ENCODE assay signal across 8 cellular contexts in the genomic region with DNA sequence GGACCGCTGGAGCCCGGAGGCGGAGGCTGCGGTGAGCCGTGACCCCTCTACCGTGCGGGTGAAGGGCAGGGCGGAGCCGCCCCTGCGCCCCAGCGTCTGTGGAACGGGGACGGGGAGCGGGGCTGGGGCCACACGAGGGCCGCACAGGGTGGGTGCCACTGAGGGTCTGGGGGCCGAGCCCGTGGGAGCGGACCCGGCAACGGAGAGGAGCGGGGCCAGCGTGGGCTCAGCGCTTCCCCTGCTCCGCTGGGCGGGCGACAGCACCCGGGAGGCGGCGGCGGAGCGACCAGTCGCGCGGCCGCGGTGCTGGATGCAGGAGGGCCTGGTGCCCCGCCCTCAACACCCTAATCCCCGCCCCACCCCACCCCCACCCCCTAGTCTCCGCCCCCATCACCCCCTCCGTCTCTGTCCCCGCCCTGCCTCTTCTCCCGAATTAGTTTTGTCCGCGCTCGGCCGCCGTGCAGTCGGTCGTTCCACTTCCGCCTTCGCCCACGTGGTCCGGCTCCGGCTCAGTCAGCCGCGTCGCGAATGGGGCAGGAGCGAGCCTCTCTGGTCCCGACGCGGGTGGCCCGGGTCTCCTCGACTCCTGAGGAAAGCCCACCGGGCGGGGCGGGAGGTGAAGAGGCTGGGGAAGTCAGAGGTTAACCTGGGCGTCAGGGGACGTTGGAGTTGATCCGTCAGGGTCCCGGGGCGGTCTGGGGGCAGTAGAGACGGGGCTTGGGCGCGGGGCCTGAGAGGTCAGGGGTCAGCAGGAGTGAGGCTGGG. TPM values are rescaled to one million over a fixed set of nuclear protein-coding genes. Genes with fewer than 3 reads are reported as not detected.
A peak's percentile ranks its signal among the peaks of the same experiment; 100 is the strongest.
DNase-seq lines count a peak whose midpoint lies in the region; ATAC-seq, FAIRE-seq and TF ChIP-seq lines count a peak whose summit lies in the region.

PUS1 (plus strand) TSS at position 512 of the 765 bp plus-strand sequence. CDS start 447 bp downstream, outside the sequence.

- peak in 1 of 6 experiments; percentile 2 for TF ChIP-seq CTCF in adrenal gland (IDR thresholded peaks at IDR 0.05)
- peak in 2 of 9 donors; percentile 14 to 24 for TF ChIP-seq CTCF in heart right ventricle (IDR thresholded peaks at IDR 0.05)
- no peak for TF ChIP-seq CTCF in upper lobe of right lung (IDR thresholded peaks at IDR 0.05)

- 0 to 1% (median 0%) methylated on average over 27 to 76 of the region's 76 CpGs for WGBS in adrenal gland, 4 donors
- 0% methylated on average over 63 to 76 of the region's 76 CpGs for WGBS in heart right ventricle, 2 donors

- H3K4me1 ChIP-seq in adrenal gland (replicated peaks in 1 of 2) (peaks cover 7 to 11% of the 10 kb centered on the region in 2 donors), heart right ventricle (peaks cover 5 to 34% (median 21%) of the 10 kb centered on the region in 9 donors), upper lobe of right lung (peaks cover 9% of the 10 kb centered on the region)

- H3K9me3 ChIP-seq in adrenal gland (replicated peaks in 1 of 3) (no peaks in the 10 kb centered on the region), heart right ventricle (no peaks in the 10 kb centered on the region), upper lobe of right lung (no peaks in the 10 kb centered on the region)

- H3K36me3 ChIP-seq in adrenal gland (replicated peaks in 1 of 2) (peaks cover 0 to 24% of the 10 kb centered on the region in 2 donors), heart right ventricle (peaks cover 0 to 33% (median 22%) of the 10 kb centered on the region in 9 donors), upper lobe of right lung (peaks cover 22% of the 10 kb centered on the region)

- intact Hi-C loops in adrenal gland (cut with DNase I) (no loop called here), heart right ventricle (cut with DNase I) (loop anchor here in 5 of 10 donors (1.0 to 5.0 kb wide), 5 partner anchors 20 to 97 kb away; partner anchors contain the start of genes ULK1 (in 2 of the 5) and EP400 (in 1 of the 5)), posterior vena cava (cut with DNase I) (no loop called here), upper lobe of right lung (cut with DNase I) (no loop called here)

- H3K4me3 ChIP-seq in adrenal gland: peak within 1 kb of the TSS; percentile 62 to 86 (median 74)
- peak within 1 kb of the TSS; percentile 52 to 98 (median 80) for H3K4me3 ChIP-seq in heart right ventricle
- H3K4me3 ChIP-seq in upper lobe of right lung: peak within 1 kb of the TSS; percentile 88

- peak; percentile 97 for DNase-seq in GM12892 (ENCODE audit: insufficient read length)
- peak; percentile 83 for DNase-seq in NCI-H146 treated with DMSO at 0.1 percent for 48 hours (lab: John Stamatoyannopoulos, UW; ENCODE audit: unreplicated experiment)
- DNase-seq in T-helper 1 cell: peak; percentile 85 to 93 (median 91)
- DNase-seq in adrenal gland: peak; percentile 95 to 97 (median 96)
- peak; percentile 95 to 97 for DNase-seq in heart right ventricle
- DNase-seq in posterior vena cava (ENCODE audit: low spot score): peak; percentile 98
- DNase-seq in upper lobe of right lung: peak; percentile 97

- peak; percentile 93 for TF ChIP-seq POLR2A in GM12892 (IDR thresholded peaks at IDR 0.05; ENCODE audit: low read depth, low read length)
- peak; percentile 65 to 68 for TF ChIP-seq POLR2A in adrenal gland (IDR thresholded peaks at IDR 0.05)

- H3K27ac ChIP-seq in adrenal gland (peak within 1 kb of the TSS; percentile 39 to 85 (median 78)), heart right ventricle (peak within 1 kb of the TSS; percentile 88 to 96 (median 92)), upper lobe of right lung (peak within 1 kb of the TSS; percentile 84)

- FAIRE-seq in GM12892 (lab: Jason Lieb, UNC): peak; percentile 92

- ATAC-seq in HG02840 (IDR thresholded peaks at IDR 0.05; ENCODE audit: low FRiP score, unreplicated experiment): peak; percentile 54
- ATAC-seq in heart right ventricle: peak; percentile 90 to 96 (median 95)
- peak; percentile 97 for ATAC-seq in upper lobe of right lung

- H3K27me3 ChIP-seq in adrenal gland (no peaks in the 10 kb centered on the region), heart right ventricle (no peaks in the 10 kb centered on the region), upper lobe of right lung (no peaks in the 10 kb centered on the region)

RNA-seq across cellular contexts. Expression of gene PUS1, which starts in this region (rescaled TPM):
- polyA plus RNA-seq in GM12892 (2012; ENCODE audit: missing spikeins): 16.1 TPM
- total RNA-seq in adrenal gland (10 to 100 TPM in 7 of 8 donors, 1 to 10 TPM in 1; 10.0 to 46.5 (median 24.5) TPM), heart right ventricle (10 to 100 TPM in 1 of 10 donors, 1 to 10 TPM in 9; 5.1 to 14.8 (median 7.5) TPM), posterior vena cava (10 to 100 TPM; 12.5 to 16.1 TPM), upper lobe of right lung (19.9 TPM)
- polyA plus RNA-seq in adrenal gland (10 to 100 TPM; 11.7 to 57.4 (median 56.0) TPM), heart right ventricle (10 to 100 TPM; 13.7 to 17.4 TPM)

Comparison
In these comparisons a context has a peak if more than half of its experiments do, and no peak if none do; other contexts are left out.
1. Peak in every context shown above with its lines: DNase-seq, ATAC-seq, H3K4me3 ChIP-seq and H3K27ac ChIP-seq.